Comparison of ENCODE assay signal across 36 cellular contexts in the genomic region with DNA sequence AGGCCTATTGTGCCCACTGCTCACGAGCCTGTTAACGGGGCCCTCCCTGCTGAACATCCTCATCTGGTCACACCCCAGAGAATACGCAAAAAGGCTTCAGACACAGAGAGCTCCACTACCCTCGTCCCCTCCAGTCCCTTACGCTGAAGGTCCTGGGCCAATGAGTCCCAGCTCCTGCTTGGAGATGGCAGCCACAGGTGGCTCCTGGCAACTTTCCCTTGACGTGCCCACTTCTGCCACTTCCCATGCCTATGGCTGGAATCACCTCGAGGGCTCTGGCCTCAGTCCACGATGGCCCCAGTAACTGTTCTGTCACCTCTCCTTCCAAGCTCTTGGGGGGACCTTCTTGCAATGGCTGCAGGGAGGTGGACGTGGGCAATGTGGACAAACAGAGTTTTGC. TPM values are rescaled to one million over a fixed set of nuclear protein-coding genes. Genes with fewer than 3 reads are reported as not detected.
"Had no signal": no experiment of that assay in that cellular context is flagged by ENCODE, and none has a peak within 500 bp of the region (broad histone marks: within the 10 kb centered on the region; RNA-seq: fewer than 3 reads in every experiment).

No MANE protein-coding gene starts in this region.

- H3K4me1 Mint-ChIP-seq: activated CD4-positive, alpha-beta memory T cell treated with anti-CD3 and anti-CD28 coated beads, Interleukin-2, amount 10 ng/mL, durations not matched to agents 7 days and 5 days; activated CD8-positive, alpha-beta memory T cell treated with anti-CD3 and anti-CD28 coated beads, Interleukin-2, amount 10 ng/mL, durations not matched to agents 7 days and 5 days; activated naive CD4-positive, alpha-beta T cell treated with anti-CD3 and anti-CD28 coated beads, Interleukin-2, amount 10 ng/mL, durations not matched to agents 7 days and 5 days; activated naive CD8-positive, alpha-beta T cell treated with anti-CD3 and anti-CD28 coated beads, Interleukin-2, amount 50 U/mL, for 24 hours had no signal

- H3K36me3 Mint-ChIP-seq: activated CD8-positive, alpha-beta memory T cell treated with anti-CD3 and anti-CD28 coated beads, Interleukin-2, amount 10 ng/mL, durations not matched to agents 7 days and 5 days; activated naive CD4-positive, alpha-beta T cell treated with anti-CD3 and anti-CD28 coated beads, Interleukin-2, amount 10 ng/mL, durations not matched to agents 7 days and 5 days; activated naive CD8-positive, alpha-beta T cell had no signal

- H3K4me2 ChIP-seq: SK-N-SH had no signal

- H3K27ac ChIP-seq: brain microvascular endothelial cell, Peyer's patch, SJSA1 had no signal

- H3K4me1 ChIP-seq: Peyer's patch, SJSA1 had no signal

- H3K4me3 Mint-ChIP-seq: activated CD4-positive, alpha-beta memory T cell treated with anti-CD3 and anti-CD28 coated beads, Interleukin-2, amount 10 ng/mL, durations not matched to agents 7 days and 5 days; activated CD8-positive, alpha-beta memory T cell treated with anti-CD3 and anti-CD28 coated beads, Interleukin-2, amount 10 ng/mL, durations not matched to agents 7 days and 5 days; activated naive CD4-positive, alpha-beta T cell treated with anti-CD3 and anti-CD28 coated beads, Interleukin-2, amount 10 ng/mL, durations not matched to agents 7 days and 5 days; activated naive CD8-positive, alpha-beta T cell; activated naive CD8-positive, alpha-beta T cell treated with anti-CD3 and anti-CD28 coated beads, Interleukin-2, amount 50 U/mL, for 24 hours; T-helper 1 cell treated with Interleukin-12 subunit alpha and Interleukin-12 subunit beta and Interleukin-4 antibody, amounts not matched to agents 30 μg/mL and 1 μg/mL, for 36 hours; T-helper 2 cell treated with Interferon-gamma antibody and Interleukin-4, amounts not matched to agents 5 μg/mL and 100 μg/mL, for 36 hours had no signal

- H3K27ac Mint-ChIP-seq: activated CD4-positive, alpha-beta memory T cell treated with anti-CD3 and anti-CD28 coated beads, Interleukin-2, amount 10 ng/mL, durations not matched to agents 7 days and 5 days; activated CD8-positive, alpha-beta memory T cell treated with anti-CD3 and anti-CD28 coated beads, Interleukin-2, amount 10 ng/mL, durations not matched to agents 7 days and 5 days; activated naive CD4-positive, alpha-beta T cell treated with anti-CD3 and anti-CD28 coated beads, Interleukin-2, amount 10 ng/mL, durations not matched to agents 7 days and 5 days; activated naive CD8-positive, alpha-beta T cell; activated naive CD8-positive, alpha-beta T cell treated with anti-CD3 and anti-CD28 coated beads, Interleukin-2, amount 50 U/mL, for 24 hours; T-helper 1 cell treated with Interleukin-12 subunit alpha and Interleukin-12 subunit beta and Interleukin-4 antibody, amounts not matched to agents 30 μg/mL and 1 μg/mL, for 36 hours; T-helper 2 cell treated with Interferon-gamma antibody and Interleukin-4, amounts not matched to agents 5 μg/mL and 100 μg/mL, for 36 hours had no signal

- H3K9ac ChIP-seq: SK-N-SH had no signal

- H3K9me3 Mint-ChIP-seq: activated CD4-positive, alpha-beta memory T cell treated with anti-CD3 and anti-CD28 coated beads, Interleukin-2, amount 10 ng/mL, durations not matched to agents 7 days and 5 days; activated naive CD4-positive, alpha-beta T cell treated with anti-CD3 and anti-CD28 coated beads, Interleukin-2, amount 10 ng/mL, durations not matched to agents 7 days and 5 days; activated naive CD8-positive, alpha-beta T cell treated with anti-CD3 and anti-CD28 coated beads, Interleukin-2, amount 50 U/mL, for 24 hours; T-helper 1 cell treated with Interleukin-12 subunit alpha and Interleukin-12 subunit beta and Interleukin-4 antibody, amounts not matched to agents 30 μg/mL and 1 μg/mL, for 36 hours; T-helper 2 cell treated with Interferon-gamma antibody and Interleukin-4, amounts not matched to agents 5 μg/mL and 100 μg/mL, for 36 hours had no signal

- FAIRE-seq: TTC549 had no signal

- H3K36me3 ChIP-seq: brain microvascular endothelial cell, Peyer's patch, SJSA1 had no signal

- H3K9me3 ChIP-seq: Peyer's patch, SJSA1, SK-N-SH had no signal

- DNase-seq: activated CD4-positive, alpha-beta memory T cell treated with anti-CD3 and anti-CD28 coated beads, Interleukin-2, amount 10 ng/mL, durations not matched to agents 7 days and 5 days; activated CD4-positive, alpha-beta T cell treated with anti-CD3 and anti-CD28 coated beads for 1 hour; activated CD4-positive, alpha-beta T cell treated with anti-CD3 and anti-CD28 coated beads for 48 hours; activated CD4-positive, CD25-positive, alpha-beta regulatory T cell; activated CD8-positive, alpha-beta memory T cell treated with anti-CD3 and anti-CD28 coated beads for 24 hours; activated CD8-positive, alpha-beta memory T cell treated with anti-CD3 and anti-CD28 coated beads, Interleukin-2, amount 10 ng/mL, durations not matched to agents 7 days and 5 days; activated CD8-positive, alpha-beta memory T cell treated with anti-CD3 and anti-CD28 coated beads, Interleukin-2, amount 50 U/mL, for 48 hours; activated effector memory CD4-positive, alpha-beta T cell treated with Interleukin-2 at 50 U/mL for 16 hours; activated naive CD4-positive, alpha-beta T cell treated with anti-CD3 and anti-CD28 coated beads, Interleukin-2, amount 10 ng/mL, durations not matched to agents 7 days and 5 days; activated naive CD8-positive, alpha-beta T cell treated with anti-CD3 and anti-CD28 coated beads, Interleukin-2, amount 50 U/mL, for 24 hours; activated T-cell treated with anti-CD3 and anti-CD28 coated beads, Interleukin-2, amount 50 U/mL, for 48 hours; anterior cingulate cortex; brain microvascular endothelial cell; central memory CD4-positive, alpha-beta T cell; Karpas-422; KBM-7; MV-4-11; NCI-H1092; NCI-H146; NCI-H187; NCI-H2029 treated with DMSO at 0.1 percent for 48 hours; NCI-H446 treated with DMSO at 0.1 percent for 48 hours; NCI-H524; NCI-H69; NCI-H82; NK-92 treated with Interleukin-12 subunit alpha and Interleukin-12 subunit beta, amount 100 ng/mL, for 24 hours; PC-3; Peyer's patch; RPMI8226; SHP77 treated with DMSO at 0.1 percent for 48 hours; SK-N-SH had no signal

- H3K4me3 ChIP-seq: Peyer's patch, SJSA1 had no signal

- H3K27me3 ChIP-seq: brain microvascular endothelial cell, Peyer's patch had no signal

- H3K27me3 Mint-ChIP-seq: activated CD8-positive, alpha-beta memory T cell treated with anti-CD3 and anti-CD28 coated beads, Interleukin-2, amount 10 ng/mL, durations not matched to agents 7 days and 5 days; activated naive CD4-positive, alpha-beta T cell treated with anti-CD3 and anti-CD28 coated beads, Interleukin-2, amount 10 ng/mL, durations not matched to agents 7 days and 5 days had no signal

RNA-seq across cellular contexts. Expression of gene PHF21B, which starts 12.7 kb away (rescaled TPM):
- total RNA-seq: activated CD4-positive, alpha-beta memory T cell treated with anti-CD3 and anti-CD28 coated beads, Interleukin-2, amount 10 ng/mL, durations not matched to agents 7 days and 5 days; PC-3; Peyer's patch had no signal
